ENCODE assay signal across 8 cellular contexts in genomic region chr3:184812845-184813157, GRCh38. TPM values are rescaled to one million over a fixed set of nuclear protein-coding genes. Genes with fewer than 3 reads are reported as not detected.
DNase-seq lines count a peak whose midpoint lies in the region; ATAC-seq, FAIRE-seq and TF ChIP-seq lines count a peak whose summit lies in the region.

No MANE protein-coding gene starts in this region.

- TF ChIP-seq POLR2A in GM12892 (IDR thresholded peaks at IDR 0.05; ENCODE audit: low read depth, low read length), result no peak
- no peak for TF ChIP-seq POLR2A in sigmoid colon (IDR thresholded peaks at IDR 0.05)

- no peak for TF ChIP-seq EP300 in sigmoid colon (IDR thresholded peaks at IDR 0.05)

- TF ChIP-seq CTCF in fibroblast of the aortic adventitia (IDR thresholded peaks at IDR 0.05; ENCODE audit: insufficient read depth, low read length) (no peak), sigmoid colon (IDR thresholded peaks at IDR 0.05) (no peak)

- H3K27ac ChIP-seq in SK-N-MC, result no peak overlapping the region
- H3K27ac ChIP-seq in sigmoid colon, result peak overlapping the region in 3 of 4 donors; percentile 80 to 82 (median 81)

- H3K36me3 ChIP-seq in SK-N-MC (ENCODE audit: insufficient read depth, low read length) (peaks cover 5% of the 10 kb centered on the region; the same call in 1 of the 2 replicates), sigmoid colon (no peaks in the 10 kb centered on the region)

- H3K4me1 ChIP-seq in sigmoid colon, result peaks cover 0 to 23% (median 11%) of the 10 kb centered on the region in 4 donors

- intact Hi-C loops in sigmoid colon (cut with DNase I), result no loop called here

- peak; percentile 5 for FAIRE-seq in GM12892 (lab: Jason Lieb, UNC)

- 19 to 34% methylated on average over 7 of the region's 7 CpGs for WGBS in sigmoid colon, 2 donors

- H3K4me3 ChIP-seq in SK-N-MC, result peak overlapping the region; percentile 98
- H3K4me3 ChIP-seq in fibroblast of the aortic adventitia (ENCODE audit: low read depth, low read length), result peak overlapping the region; percentile 70
- H3K4me3 ChIP-seq in sigmoid colon, result peak overlapping the region; percentile 66 to 95 (median 80)

- DNase-seq in GM12892 (ENCODE audit: insufficient read length) (no peak), SK-N-MC (ENCODE audit: low read depth, low spot score) (no peak), fibroblast of the aortic adventitia (ENCODE audit: low read depth) (no peak), sigmoid colon (no peak), HT-29 (ENCODE audit: low spot score) (no peak), NCI-H2107 (lab: John Stamatoyannopoulos, UW) (no peak), DMS79 treated with DMSO at 0.1 percent for 48 hours (lab: John Stamatoyannopoulos, UW) (no peak)

- H3K9ac ChIP-seq in SK-N-MC (ENCODE audit: insufficient read length), result peak overlapping the region; percentile 93

- H3K27me3 ChIP-seq in sigmoid colon, result no peaks in the 10 kb centered on the region

- no peak for ATAC-seq in HG03469 (IDR thresholded peaks at IDR 0.05; ENCODE audit: unreplicated experiment)

- no peaks in the 10 kb centered on the region for H3K9me3 ChIP-seq in SK-N-MC (ENCODE audit: low read depth, low read length)
- no peaks in the 10 kb centered on the region for H3K9me3 ChIP-seq in sigmoid colon

RNA-seq across cellular contexts. Expression of gene VPS8, which starts 0.8 kb away (rescaled TPM):
- polyA plus RNA-seq in GM12892 (2012; ENCODE audit: missing spikeins), result 13.2 TPM
- 56.6 and 83.7 TPM in 2 replicates for total RNA-seq in fibroblast of the aortic adventitia (ENCODE audit: low replicate concordance)
- 10 to 100 TPM; 34.6 to 64.5 (median 38.4) TPM for total RNA-seq in sigmoid colon
- 10 to 100 TPM; 12.0 to 20.4 (median 15.1) TPM for polyA plus RNA-seq in sigmoid colon
- total RNA-seq in HT-29 (2014; rRNA removed; shearing (Covaris generic)), result 9.1 and 11.7 TPM in 2 replicates
